26 cellular contexts compared by ENCODE assay signal in genomic region chr18:47417807-47418206, GRCh38.
A peak's percentile ranks its signal among the peaks of the same experiment; 100 is the strongest.
DNase-seq lines count a peak whose midpoint lies in the region; ATAC-seq and TF ChIP-seq lines count a peak whose summit lies in the region.
"Had no signal": no experiment of that assay in that cellular context is flagged by ENCODE, and none has a peak within 500 bp of the region (broad histone marks: within the 10 kb centered on the region; RNA-seq: fewer than 3 reads in every experiment).

No MANE protein-coding gene starts in this region.

- H3K4me2 ChIP-seq in IMR-90 (ENCODE audit: low read depth, low read length): no peak overlapping the region

- H2AK5ac ChIP-seq in IMR-90 (ENCODE audit: low read depth, low read length): no peak overlapping the region

- no peaks in the 10 kb centered on the region for H3K79me1 ChIP-seq in IMR-90 (ENCODE audit: low read depth in 1 of 2, low read length in 2 of 2)

- H4K5ac ChIP-seq in IMR-90 (ENCODE audit: low read depth, low read length): no peak overlapping the region

- no peak overlapping the region for H2BK120ac ChIP-seq in IMR-90 (ENCODE audit: low read depth, low read length)

- dilution Hi-C loops in IMR-90 (cut with HindIII; ENCODE audit: low sequenced_read_pairs, unreplicated experiment): no loop called here

- no peaks in the 10 kb centered on the region; the same call in none of the 2 replicates for H3K9me3 ChIP-seq in IMR-90 (ENCODE audit: control insufficient read depth, insufficient read depth, low read length)
- H3K9me3 ChIP-seq: colonic mucosa, gastroesophageal sphincter, pancreas, right atrium auricular region, SJSA1 had no signal

- POLR2A ChIA-PET in IMR-90 (lab: Charles Lee; ENCODE audit: unreplicated experiment): no interaction called here

- H3K4me1 ChIP-seq in IMR-90 (ENCODE audit: control insufficient read depth, insufficient read depth, low read length): no peaks in the 10 kb centered on the region
- H3K4me1 ChIP-seq: colonic mucosa, gastroesophageal sphincter, pancreas, right atrium auricular region, SJSA1 had no signal

- no peak overlapping the region for H2BK15ac ChIP-seq in IMR-90 (ENCODE audit: low read depth, low read length)

- no peak for TF ChIP-seq POLR2A in IMR-90 (IDR thresholded peaks at IDR 0.05; ENCODE audit: low read depth, low read length)

- BruUV-seq in IMR-90 (replicated peaks; lab: Mats Ljungman, UMichigan): no TSS peak

- no peak overlapping the region for H2AK9ac ChIP-seq in IMR-90 (replicated peaks; ENCODE audit: low read depth, low read length, poor library complexity)

- DNase-seq in A172 (ENCODE audit: low spot score) (peak; percentile 9), IMR-90 (no peak), kidney tubule cell (ENCODE audit: low spot score) (peak; percentile 27), GM13976 (ENCODE audit: low spot score) (no peak), anterior cingulate cortex (lab: John Stamatoyannopoulos, UW) (no peak)
- DNase-seq: activated CD4-positive, alpha-beta T cell treated with anti-CD3 and anti-CD28 coated beads for 4 hours; activated naive CD4-positive, alpha-beta T cell treated with anti-CD3 and anti-CD28 coated beads for 36 hours; activated T-cell treated with anti-CD3 and anti-CD28 coated beads, Interleukin-2, amount 50 U/mL, for 4 hours; CD8-positive, alpha-beta memory T cell; colonic mucosa; effector memory CD8-positive, alpha-beta T cell; NCI-H1105; NCI-H1930; NCI-H526; pancreas; stimulated activated CD4-positive, alpha-beta T cell treated with anti-CD3 and anti-CD28 coated beads, Interleukin-15, amount 100 ng/mL, for 24 hours; T-helper 17 cell; trophoblast cell had no signal

- H3K14ac ChIP-seq in IMR-90 (replicated peaks; ENCODE audit: low read depth, low read length): no peak overlapping the region

- no peaks in the 10 kb centered on the region for H4K20me1 ChIP-seq in IMR-90 (ENCODE audit: insufficient read depth, low read length)

- no peak overlapping the region for H3K4ac ChIP-seq in IMR-90 (ENCODE audit: low read depth, low read length)

- no peak overlapping the region for H3K4me3 ChIP-seq in IMR-90 (ENCODE audit: insufficient read depth, low read depth, low read length)
- H3K4me3 ChIP-seq: colonic mucosa, gastroesophageal sphincter, pancreas, right atrium auricular region, SJSA1 had no signal

- H3K9ac ChIP-seq in IMR-90 (ENCODE audit: low read depth, low read length): no peak overlapping the region

- H3K27ac ChIP-seq in IMR-90 (ENCODE audit: insufficient read depth, low read length): no peak overlapping the region
- H3K27ac ChIP-seq: colonic mucosa, gastroesophageal sphincter, HL-60, pancreas, right atrium auricular region, SJSA1 had no signal

- intact Hi-C loops in IMR-90 (cut with micrococcal nuclease): no loop called here

- TF ChIP-seq CTCF in IMR-90 (conservative IDR thresholded peaks at IDR 0.05; ENCODE audit: low read depth, low read length) (no peak), GM13976 (IDR thresholded peaks at IDR 0.05; ENCODE audit: borderline replicate concordance, control extremely low read depth, extremely low read depth, insufficient read depth, missing control alignments) (no peak)

- H3K56ac ChIP-seq in IMR-90 (ENCODE audit: extremely low read depth, insufficient read depth, low read length): no peak overlapping the region

- in situ Hi-C loops in IMR-90 (cut with MboI; ENCODE audit: low sequenced_read_pairs): no loop called here
- in situ Hi-C loops in GM13976 (cut with MboI; ENCODE audit: low sequenced_read_pairs, unreplicated experiment): no loop called here

- no peaks in the 10 kb centered on the region for H3K36me3 ChIP-seq in IMR-90 (ENCODE audit: control insufficient read depth, insufficient read depth, low read length)
- H3K36me3 ChIP-seq: colonic mucosa, gastroesophageal sphincter, pancreas, right atrium auricular region, SJSA1 had no signal

- no peak overlapping the region for H4K8ac ChIP-seq in IMR-90 (ENCODE audit: low read depth in 2 of 2, low read length in 2 of 2)

- no peak overlapping the region for H2AFZ ChIP-seq in IMR-90 (replicated peaks; ENCODE audit: low read length, poor library complexity)

- H3K18ac ChIP-seq in IMR-90 (ENCODE audit: low read depth, low read length): no peak overlapping the region

- peak overlapping the region; percentile 78 for H2BK5ac ChIP-seq in IMR-90 (ENCODE audit: low read depth, low read length, poor library complexity, severe bottlenecking)

- ATAC-seq in GM19351 (IDR thresholded peaks at IDR 0.05; ENCODE audit: unreplicated experiment) (peak; percentile 67), IMR-90 (ENCODE audit: low read depth) (no peak), HG02938 (IDR thresholded peaks at IDR 0.05; ENCODE audit: unreplicated experiment) (no peak), GM21737 (IDR thresholded peaks at IDR 0.05; ENCODE audit: unreplicated experiment) (no peak)
- ATAC-seq: activated T-cell treated with anti-CD3 and anti-CD28 coated beads, Interleukin-2, amount 50 U/mL, for 4 hours; effector memory CD8-positive, alpha-beta T cell; esophagus mucosa; T-helper 17 cell had no signal

- H4K91ac ChIP-seq in IMR-90 (ENCODE audit: insufficient read depth, low read depth, low read length): no peak overlapping the region

- H3K27me3 ChIP-seq in IMR-90 (ENCODE audit: control insufficient read depth, insufficient read depth, low read length): no peaks in the 10 kb centered on the region
- H3K27me3 ChIP-seq: colonic mucosa, pancreas, right atrium auricular region had no signal

- H3K9me1 ChIP-seq in IMR-90 (ENCODE audit: insufficient read depth, low read length): no peaks in the 10 kb centered on the region

- CTCF ChIA-PET in IMR-90 (lab: Yijun Ruan, JAX): no interaction called here

- no peak overlapping the region for H2BK20ac ChIP-seq in IMR-90 (ENCODE audit: low read depth, low read length)

- 40% methylated on average over 1 of the region's 2 CpGs; no CpG with 5 or more reads in 1 of the 2 experiments for WGBS in IMR-90 (ENCODE audit: extremely low coverage in 2 of 2, insufficient read length in 1 of 2), 2 experiments

- no peak for TF ChIP-seq RAD21 in IMR-90 (IDR thresholded peaks at IDR 0.05; ENCODE audit: low read length)

- no peak overlapping the region for H3K23ac ChIP-seq in IMR-90 (ENCODE audit: low read depth, low read length)

TF ChIP-seq in IMR-90, 13 proteins besides CTCF, POLR2A, EP300 and RAD21:
- no peak for TF ChIP-seq NFE2L2 (IDR thresholded peaks at IDR 0.05; ENCODE audit: low read depth, low read length)
- TF ChIP-seq BHLHE40 (IDR thresholded peaks at IDR 0.05; ENCODE audit: low read depth, low read length): no peak
- no peak for TF ChIP-seq SMC3 (IDR thresholded peaks at IDR 0.05; ENCODE audit: low read depth, low read length)
- no peak for TF ChIP-seq RCOR1 (IDR thresholded peaks at IDR 0.05; ENCODE audit: insufficient replicate concordance, low read length)
- TF ChIP-seq CHD1 (IDR thresholded peaks at IDR 0.05; ENCODE audit: low read depth, low read length): no peak
- no peak for TF ChIP-seq USF2 (IDR thresholded peaks at IDR 0.05; ENCODE audit: low read depth, low read length)
- TF ChIP-seq FOS (IDR thresholded peaks at IDR 0.05; ENCODE audit: low read depth, low read length): no peak
- no peak for TF ChIP-seq CEBPB (IDR thresholded peaks at IDR 0.05; ENCODE audit: low read depth, low read length)
- TF ChIP-seq MXI1 (IDR thresholded peaks at IDR 0.05; ENCODE audit: borderline replicate concordance, low read depth, low read length): no peak
- TF ChIP-seq MAFK (IDR thresholded peaks at IDR 0.05; ENCODE audit: low read depth, low read length): no peak
- TF ChIP-seq RFX5 (IDR thresholded peaks at IDR 0.05; ENCODE audit: low read depth, low read length): no peak
- TF ChIP-seq ELK1 (IDR thresholded peaks at IDR 0.05; ENCODE audit: borderline replicate concordance, low read depth, low read length): no peak
- TF ChIP-seq MAZ (IDR thresholded peaks at IDR 0.05; ENCODE audit: borderline replicate concordance, low read depth, low read length): no peak
TF ChIP-seq in IMR-90: peak in this region for 0.

Comparison
In these comparisons a context has a peak if more than half of its experiments do, and no peak if none do; other contexts are left out.
1. DNase-seq: peak in A172 (single experiment) and kidney tubule cell (single experiment); none in IMR-90 (single experiment), GM13976 (single experiment) and anterior cingulate cortex (0 of 58).